In genomic region chr9:3962467-3962866, GRCh38 we compare ENCODE assay signal across 11 cellular contexts.
A peak's percentile ranks its signal among the peaks of the same experiment; 100 is the strongest.
DNase-seq lines count a peak whose midpoint lies in the region; ATAC-seq and TF ChIP-seq lines count a peak whose summit lies in the region.
"Had no signal": no experiment of that assay in that cellular context is flagged by ENCODE, and none has a peak within 500 bp of the region (broad histone marks: within the 10 kb centered on the region; RNA-seq: fewer than 3 reads in every experiment).

No MANE protein-coding gene starts in this region.

- no peak overlapping the region for H2AFZ ChIP-seq in osteoblast (ENCODE audit: low read length)

- peak overlapping the region; percentile 6 for H3K27ac ChIP-seq in osteoblast (ENCODE audit: low read depth, low read length)
- H3K27ac ChIP-seq: SK-N-MC had no signal

- peak; percentile 77 for DNase-seq in EL
- DNase-seq in NCI-H2081 treated with DMSO at 0.1 percent for 48 hours (lab: John Stamatoyannopoulos, UW): peak; percentile 42
- DNase-seq in dedifferentiated amniotic fluid mesenchymal stem cell (ENCODE audit: extremely low spot score): peak; percentile 38
- DNase-seq in osteoblast (ENCODE audit: insufficient read length, low spot score, missing footprints): no peak
- DNase-seq in H7: no peak
- DNase-seq in activated T-cell treated with anti-CD3 and anti-CD28 coated beads, Interleukin-2, amount 50 U/mL, for 72 hours: no peak
- DNase-seq: MM.1S, nucleus accumbens had no signal

- H3K4me3 Mint-ChIP-seq in activated T-cell treated with anti-CD3 and anti-CD28 coated beads, Interleukin-2, amount 50 U/mL, for 72 hours: no peak overlapping the region
- H3K4me3 Mint-ChIP-seq: central memory CD8-positive, alpha-beta T cell had no signal

- H3K4me2 ChIP-seq in osteoblast (ENCODE audit: insufficient read depth, low read length): no peak overlapping the region

- H3K36me3 ChIP-seq in osteoblast (ENCODE audit: insufficient read depth, low read length) (no peaks in the 10 kb centered on the region), H7 (replicated peaks; ENCODE audit: control insufficient read depth, insufficient read depth, low read length) (no peaks in the 10 kb centered on the region)

- H3K79me2 ChIP-seq in osteoblast (ENCODE audit: insufficient read depth, low read length): no peaks in the 10 kb centered on the region

- no peaks in the 10 kb centered on the region for H3K9me3 ChIP-seq in osteoblast (ENCODE audit: low read depth, low read length)

- H3K4me3 ChIP-seq in osteoblast (ENCODE audit: insufficient read depth, low read length) (no peak overlapping the region), H7 (ENCODE audit: insufficient read depth, low read depth, low read length) (no peak overlapping the region)
- H3K4me3 ChIP-seq: SK-N-MC had no signal

- peaks cover 0 to 2% of the 10 kb centered on the region in 2 donors for H3K9me3 Mint-ChIP-seq in activated T-cell treated with anti-CD3 and anti-CD28 coated beads, Interleukin-2, amount 50 U/mL, for 72 hours
- H3K9me3 Mint-ChIP-seq: central memory CD8-positive, alpha-beta T cell had no signal

- no peaks in the 10 kb centered on the region for H3K4me1 Mint-ChIP-seq in activated T-cell treated with anti-CD3 and anti-CD28 coated beads, Interleukin-2, amount 50 U/mL, for 72 hours (ENCODE audit: low read depth)
- H3K4me1 Mint-ChIP-seq: central memory CD8-positive, alpha-beta T cell had no signal

- no peak for ATAC-seq in GM19467 (IDR thresholded peaks at IDR 0.05; ENCODE audit: unreplicated experiment)
- no peak for ATAC-seq in activated T-cell treated with anti-CD3 and anti-CD28 coated beads, Interleukin-2, amount 50 U/mL, for 72 hours (replicated peaks in 1 of 2)

- no peaks in the 10 kb centered on the region for H4K20me1 ChIP-seq in osteoblast (ENCODE audit: insufficient read depth, low read length)

- H3K27ac Mint-ChIP-seq in activated T-cell treated with anti-CD3 and anti-CD28 coated beads, Interleukin-2, amount 50 U/mL, for 72 hours: no peak overlapping the region

- peaks cover 4% of the 10 kb centered on the region for H3K27me3 Mint-ChIP-seq in activated T-cell treated with anti-CD3 and anti-CD28 coated beads, Interleukin-2, amount 50 U/mL, for 72 hours (ENCODE audit: low read depth)

- no peak for TF ChIP-seq CTCF in osteoblast (IDR thresholded peaks at IDR 0.05; ENCODE audit: extremely low read depth, low read depth, low read length)

- no peaks in the 10 kb centered on the region for H3K27me3 ChIP-seq in osteoblast (ENCODE audit: insufficient read depth, low read length)
- H3K27me3 ChIP-seq in H7 (ENCODE audit: control insufficient read depth, insufficient read depth, low read length): no peaks in the 10 kb centered on the region

- no peaks in the 10 kb centered on the region for H3K36me3 Mint-ChIP-seq in activated T-cell treated with anti-CD3 and anti-CD28 coated beads, Interleukin-2, amount 50 U/mL, for 72 hours (ENCODE audit: insufficient read depth in 2 of 2)

- H3K4me1 ChIP-seq in osteoblast (ENCODE audit: insufficient read depth, low read length): peaks cover 26% of the 10 kb centered on the region

Comparison
In these comparisons a context has a peak if more than half of its experiments do, and no peak if none do; other contexts are left out.
1. DNase-seq: peak in EL (single experiment), NCI-H2081 treated with DMSO at 0.1 percent for 48 hours (single experiment) and dedifferentiated amniotic fluid mesenchymal stem cell (single experiment); none in osteoblast (single experiment), H7 (single experiment) and activated T-cell treated with anti-CD3 and anti-CD28 coated beads, Interleukin-2, amount 50 U/mL, for 72 hours (0 of 2).